Comparison of ENCODE assay signal across 9 cellular contexts in genomic region chr10:132066186-132066585, GRCh38. TPM values are rescaled to one million over a fixed set of nuclear protein-coding genes. Genes with fewer than 3 reads are reported as not detected.
A peak's percentile ranks its signal among the peaks of the same experiment; 100 is the strongest.
DNase-seq lines count a peak whose midpoint lies in the region; ATAC-seq and TF ChIP-seq lines count a peak whose summit lies in the region.
"Had no signal": no experiment of that assay in that cellular context is flagged by ENCODE, and none has a peak within 500 bp of the region (broad histone marks: within the 10 kb centered on the region; RNA-seq: fewer than 3 reads in every experiment).

No MANE protein-coding gene starts in this region.

- H3K27ac ChIP-seq in caudate nucleus (ENCODE audit: low read depth, low read length) (peak overlapping the region; percentile 92), mesenchymal stem cell (ENCODE audit: low read length, poor library complexity, severe bottlenecking) (peak overlapping the region; percentile 31), tibial nerve (no peak overlapping the region)

- POLR2A ChIA-PET in activated CD4-positive, alpha-beta T cell treated with anti-CD3 and anti-CD28 coated beads, Interleukin-2, amount 10 ng/mL, durations not matched to agents 7 days and 5 days (lab: Charles Lee): no interaction called here

- peaks cover 5% of the 10 kb centered on the region for H3K4me1 Mint-ChIP-seq in activated CD4-positive, alpha-beta T cell treated with anti-CD3 and anti-CD28 coated beads, Interleukin-2, amount 10 ng/mL, durations not matched to agents 7 days and 5 days

- 72% methylated on average over 15 of the region's 15 CpGs for WGBS in mesenchymal stem cell
- 47 to 48% methylated on average over 15 of the region's 15 CpGs for WGBS in tibial nerve, 2 donors

- in situ Hi-C loops in ACHN (cut with HindIII; ENCODE audit: low pct_ligation_motif_present, low pct_unique_long_range_greater_than_20kb, low sequenced_read_pairs): no loop called here

- H3K4me1 ChIP-seq in mesenchymal stem cell (ENCODE audit: control insufficient read depth, insufficient read depth, low read depth, low read length) (peaks cover 11% of the 10 kb centered on the region), tibial nerve (peaks cover 0 to 20% (median 0%) of the 10 kb centered on the region in 4 donors)

- H2BK12ac ChIP-seq in mesenchymal stem cell (ENCODE audit: low read length in 2 of 2): no peak overlapping the region

- H2AFZ ChIP-seq in mesenchymal stem cell (ENCODE audit: low read depth, low read length): peak overlapping the region; percentile 46

- no peak overlapping the region for H3K23ac ChIP-seq in mesenchymal stem cell (ENCODE audit: low read length in 2 of 2)

- H3K4ac ChIP-seq in mesenchymal stem cell (ENCODE audit: low read depth in 1 of 2, low read length in 2 of 2): no peak overlapping the region

- no peaks in the 10 kb centered on the region for H3K36me3 Mint-ChIP-seq in activated CD4-positive, alpha-beta T cell treated with anti-CD3 and anti-CD28 coated beads, Interleukin-2, amount 10 ng/mL, durations not matched to agents 7 days and 5 days (ENCODE audit: low read depth)

- H3K9me3 ChIP-seq in mesenchymal stem cell (ENCODE audit: control insufficient read depth, low read length) (no peaks in the 10 kb centered on the region), tibial nerve (no peaks in the 10 kb centered on the region)

- H4K91ac ChIP-seq in mesenchymal stem cell (ENCODE audit: low read length): no peak overlapping the region

- H2BK120ac ChIP-seq in mesenchymal stem cell (ENCODE audit: low read depth, low read length): no peak overlapping the region

- no peaks in the 10 kb centered on the region for H3K9me3 Mint-ChIP-seq in activated CD4-positive, alpha-beta T cell treated with anti-CD3 and anti-CD28 coated beads, Interleukin-2, amount 10 ng/mL, durations not matched to agents 7 days and 5 days

- H3K4me3 Mint-ChIP-seq in activated CD4-positive, alpha-beta T cell treated with anti-CD3 and anti-CD28 coated beads, Interleukin-2, amount 10 ng/mL, durations not matched to agents 7 days and 5 days: peak overlapping the region; percentile 26

- H3K14ac ChIP-seq in mesenchymal stem cell (ENCODE audit: low read length in 2 of 2): no peak overlapping the region

- H3K4me3 ChIP-seq in mesenchymal stem cell (ENCODE audit: insufficient read depth in 1 of 2, low read depth in 1 of 2, low read length in 2 of 2) (peak overlapping the region in 1 of 2 experiments; percentile 87), tibial nerve (peak overlapping the region; percentile 22 to 50 (median 24))

- no peak for DNase-seq in activated CD4-positive, alpha-beta T cell treated with anti-CD3 and anti-CD28 coated beads, Interleukin-2, amount 10 ng/mL, durations not matched to agents 7 days and 5 days
- no peak for DNase-seq in activated CD4-positive, alpha-beta T cell treated with anti-CD3 and anti-CD28 coated beads for 4 hours
- peak in 1 of 61 donors; percentile 54 for DNase-seq in caudate nucleus (lab: John Stamatoyannopoulos, UW)
- DNase-seq in mesenchymal stem cell: no peak
- DNase-seq in tibial nerve (ENCODE audit: low spot score in 2 of 2): no peak
- DNase-seq in DMS 273 (lab: John Stamatoyannopoulos, UW; ENCODE audit: unreplicated experiment): no peak
- DNase-seq in ACHN: no peak
- DNase-seq: central memory CD4-positive, alpha-beta T cell had no signal

- peak overlapping the region; percentile 79 for H3K9ac ChIP-seq in mesenchymal stem cell (ENCODE audit: low read length)

- TF ChIP-seq EP300 in tibial nerve (IDR thresholded peaks at IDR 0.05): no peak

- peaks cover 7% of the 10 kb centered on the region for H3K27me3 Mint-ChIP-seq in activated CD4-positive, alpha-beta T cell treated with anti-CD3 and anti-CD28 coated beads, Interleukin-2, amount 10 ng/mL, durations not matched to agents 7 days and 5 days

- no peak for ATAC-seq in GM21825 (IDR thresholded peaks at IDR 0.05; ENCODE audit: unreplicated experiment)

- no peak overlapping the region for H2AK5ac ChIP-seq in mesenchymal stem cell (ENCODE audit: low read length, severe bottlenecking)

- no peaks in the 10 kb centered on the region for H3K79me1 ChIP-seq in mesenchymal stem cell (replicated peaks; ENCODE audit: low read length, poor library complexity, severe bottlenecking)

- no peak overlapping the region for H2BK15ac ChIP-seq in mesenchymal stem cell (ENCODE audit: low read depth, poor library complexity, severe bottlenecking)

- no peak overlapping the region for H4K8ac ChIP-seq in mesenchymal stem cell (ENCODE audit: low read length)

- TF ChIP-seq CTCF in tibial nerve (IDR thresholded peaks at IDR 0.05): no peak

- H3K36me3 ChIP-seq in mesenchymal stem cell (ENCODE audit: control insufficient read depth in 1 of 2, insufficient read depth in 2 of 2, low read depth in 1 of 2, low read length in 2 of 2) (no peaks in the 10 kb centered on the region), tibial nerve (no peaks in the 10 kb centered on the region)

- peak overlapping the region in 1 of 2 experiments; percentile 73 for H3K18ac ChIP-seq in mesenchymal stem cell (ENCODE audit: low read depth in 1 of 2, low read length in 2 of 2)

- no peak for TF ChIP-seq POLR2A in tibial nerve (IDR thresholded peaks at IDR 0.05)

- H3K4me2 ChIP-seq in mesenchymal stem cell (ENCODE audit: low read length, poor library complexity, severe bottlenecking): peak overlapping the region; percentile 62

- no peak overlapping the region for H2BK5ac ChIP-seq in mesenchymal stem cell (ENCODE audit: low read depth, low read length, poor library complexity, severe bottlenecking)

- no peak overlapping the region for H3K27ac Mint-ChIP-seq in activated CD4-positive, alpha-beta T cell treated with anti-CD3 and anti-CD28 coated beads, Interleukin-2, amount 10 ng/mL, durations not matched to agents 7 days and 5 days

- H3K27me3 ChIP-seq in mesenchymal stem cell (ENCODE audit: control insufficient read depth in 1 of 2, insufficient read depth in 1 of 2, low read length in 2 of 2) (peaks cover 0 to 2% of the 10 kb centered on the region in 2 experiments), tibial nerve (no peaks in the 10 kb centered on the region)

- CTCF ChIA-PET in activated CD4-positive, alpha-beta T cell treated with anti-CD3 and anti-CD28 coated beads, Interleukin-2, amount 10 ng/mL, durations not matched to agents 7 days and 5 days (lab: Charles Lee): no interaction called here

RNA-seq across cellular contexts. Expression of gene JAKMIP3, which starts 0.4 kb away (rescaled TPM):
- under 1 TPM; 0.07 to 0.12 TPM for total RNA-seq in activated CD4-positive, alpha-beta T cell treated with anti-CD3 and anti-CD28 coated beads, Interleukin-2, amount 10 ng/mL, durations not matched to agents 7 days and 5 days
- 0.03 TPM for polyA plus RNA-seq in mesenchymal stem cell (2013, experiment 1 of 2)
- polyA plus RNA-seq in mesenchymal stem cell (2013, experiment 2 of 2): 0.05 TPM
- total RNA-seq in tibial nerve: under 1 TPM; 0.42 to 0.98 (median 0.67) TPM

Comparison
In these comparisons a context has a peak if more than half of its experiments do, and no peak if none do; other contexts are left out.
1. H3K27ac ChIP-seq: peak in caudate nucleus (single experiment) and mesenchymal stem cell (single experiment); none in tibial nerve (0 of 4).